ENCODE assay signal across 8 cellular contexts in the genomic region with DNA sequence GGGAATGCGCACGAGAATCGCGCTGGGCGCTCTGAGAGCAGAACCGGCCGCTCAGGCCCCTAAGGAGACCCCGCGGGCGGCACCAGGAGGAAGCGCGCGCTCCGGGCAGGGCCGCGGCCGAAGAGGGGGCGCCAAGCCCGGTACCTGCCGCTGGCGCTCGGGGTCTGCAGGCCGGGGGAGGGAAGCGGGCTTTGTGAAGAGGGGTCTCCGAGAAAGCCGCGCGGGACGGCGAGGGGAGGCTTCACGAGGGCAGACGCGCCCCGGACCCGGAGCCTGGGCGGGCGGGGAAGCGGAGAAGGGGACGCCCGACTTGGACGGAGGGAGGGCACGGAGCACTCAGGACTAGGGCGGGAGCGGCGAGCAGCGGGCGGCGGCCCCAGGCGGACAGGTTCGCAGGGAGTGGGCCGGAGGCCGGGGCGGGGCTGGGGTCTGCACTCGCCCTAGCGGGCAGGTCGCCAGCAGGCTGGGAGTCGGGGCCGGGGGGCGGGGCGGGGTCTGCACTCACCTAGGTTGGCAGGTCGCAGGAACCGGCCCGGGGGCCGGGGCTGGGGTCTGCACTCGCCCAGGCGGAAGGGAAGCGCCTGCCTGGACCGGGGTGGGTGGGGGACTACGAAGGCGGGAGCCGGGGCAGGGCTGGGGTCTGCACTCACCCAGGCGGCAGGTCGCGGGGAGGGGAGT. TPM values are rescaled to one million over a fixed set of nuclear protein-coding genes. Genes with fewer than 3 reads are reported as not detected.
DNase-seq lines count a peak whose midpoint lies in the region; ATAC-seq and TF ChIP-seq lines count a peak whose summit lies in the region.

No MANE protein-coding gene starts in this region.

- peak overlapping the region; percentile 72 to 88 for H3K9ac ChIP-seq in stomach smooth muscle (ENCODE audit: low read length in 2 of 2)

- peaks cover 5% of the 10 kb centered on the region; the same call in 1 of the 2 replicates for H4K20me1 ChIP-seq in PC-9 (ENCODE audit: insufficient read depth)

- H3F3A ChIP-seq in PC-9 (ENCODE audit: insufficient read depth, low read depth), result peaks cover 21% of the 10 kb centered on the region

- peaks cover 3% of the 10 kb centered on the region for H3K36me3 Mint-ChIP-seq in chondrocyte (ENCODE audit: low read depth)

- ATAC-seq in left lobe of liver (peak; percentile 26), GM21576 (IDR thresholded peaks at IDR 0.05; ENCODE audit: unreplicated experiment) (no peak)

- peak overlapping the region; percentile 70 for H3K27ac ChIP-seq in PC-9
- H3K27ac ChIP-seq in stomach smooth muscle (ENCODE audit: low read length), result peak overlapping the region; percentile 90

- peaks cover 38% of the 10 kb centered on the region for H3K4me1 Mint-ChIP-seq in chondrocyte (ENCODE audit: low read depth)

- H3K36me3 ChIP-seq in PC-9 (ENCODE audit: low read depth) (peaks cover 6% of the 10 kb centered on the region), stomach smooth muscle (ENCODE audit: control insufficient read depth in 2 of 2, insufficient read depth in 2 of 2, low read length in 2 of 2) (no peaks in the 10 kb centered on the region)

- peak overlapping the region; percentile 90 for H3K4me2 ChIP-seq in PC-9

- H3K79me2 ChIP-seq in PC-9 (ENCODE audit: low read depth), result peaks cover 55% of the 10 kb centered on the region

- peak; percentile 36 for DNase-seq in stimulated activated CD4-positive, alpha-beta T cell treated with anti-CD3 and anti-CD28 coated beads, Interleukin-4, amount 100 ng/mL, for 1 hour
- no peak for DNase-seq in stimulated activated CD4-positive, alpha-beta T cell treated with anti-CD3 and anti-CD28 coated beads, Interleukin-4, amount 100 ng/mL, for 4 hours
- DNase-seq in PC-9 (peak in 1 of 2 experiments; percentile 46), chondrocyte (ENCODE audit: low spot score) (no peak), left lobe of liver (ENCODE audit: low spot score) (peak; percentile 72), GM19238 (ENCODE audit: insufficient read length, low spot score) (no peak)

- intact Hi-C loops in PC-9 (cut with micrococcal nuclease; ENCODE audit: unreplicated experiment), result loop anchor here (1.0 kb wide), 6 partner anchors 10 to 149 kb away; partner anchors contain the start of genes DYNC2I1 and NCAPG2

- no peaks in the 10 kb centered on the region for H3K9me3 Mint-ChIP-seq in chondrocyte (ENCODE audit: low read depth)

- TF ChIP-seq CTCF in PC-9 (conservative IDR thresholded peaks at IDR 0.05) (no peak), chondrocyte (IDR thresholded peaks at IDR 0.05) (no peak)

- peak overlapping the region; percentile 96 for H3K27ac Mint-ChIP-seq in chondrocyte (ENCODE audit: unreplicated experiment)

- no peaks in the 10 kb centered on the region for H3K27me3 Mint-ChIP-seq in chondrocyte (ENCODE audit: low read depth)

- POLR2A ChIA-PET in PC-9 (lab: Charles Lee; ENCODE audit: unreplicated experiment), result interaction anchor here (0.5 to 0.8 kb wide), 5 partner anchors 26 to 45 kb away, joined by 3 to 7 read pairs (median 7); no protein-coding TSS in a partner anchor

- CTCF ChIA-PET in PC-9 (lab: Charles Lee), result no interaction called here

- H3K4me3 Mint-ChIP-seq in chondrocyte (ENCODE audit: unreplicated experiment), result peak overlapping the region; percentile 87

- H3K4me1 ChIP-seq in PC-9 (replicated peaks; ENCODE audit: insufficient read depth), result peaks cover 44% of the 10 kb centered on the region
- H3K4me1 ChIP-seq in stomach smooth muscle (ENCODE audit: control insufficient read depth, insufficient read depth, low read length), result peaks cover 5% of the 10 kb centered on the region

- no peaks in the 10 kb centered on the region for H3K9me2 ChIP-seq in PC-9 (ENCODE audit: insufficient read depth)

- no TSS peak for BruUV-seq in PC-9 (replicated peaks; lab: Mats Ljungman, UMichigan)

- peak overlapping the region; percentile 49 for H2AFZ ChIP-seq in PC-9

- H3K27me3 ChIP-seq in PC-9 (ENCODE audit: insufficient read depth, low read depth) (no peaks in the 10 kb centered on the region), stomach smooth muscle (ENCODE audit: control insufficient read depth in 1 of 2, insufficient read depth in 2 of 2, low read length in 2 of 2) (no peaks in the 10 kb centered on the region)

- peak overlapping the region; percentile 84 for H3K4me3 ChIP-seq in PC-9
- peak overlapping the region; percentile 62 to 86 for H3K4me3 ChIP-seq in stomach smooth muscle (ENCODE audit: low read length in 2 of 2)

- H3K9me3 ChIP-seq in PC-9 (ENCODE audit: insufficient read depth, low read depth) (no peaks in the 10 kb centered on the region), stomach smooth muscle (ENCODE audit: control insufficient read depth in 2 of 2, low read length in 2 of 2) (no peaks in the 10 kb centered on the region)

RNA-seq across cellular contexts. Expression of gene ESYT2, which starts 0.8 kb away (rescaled TPM):
- total RNA-seq in PC-9 (2021) (124 and 162 TPM in 2 replicates), chondrocyte (87.4 to 108 TPM (median 104 TPM) in 3 replicates), left lobe of liver (19.6 TPM)

RNA-seq across cellular contexts. Expression of gene DYNC2I1, which starts 27.9 kb away (rescaled TPM):
- total RNA-seq in PC-9 (2021) (34.8 and 35.4 TPM in 2 replicates), chondrocyte (17.6 to 25.4 TPM (median 18.9 TPM) in 3 replicates), left lobe of liver (6.7 TPM)

Comparison
In these comparisons a context has a peak if more than half of its experiments do, and no peak if none do; other contexts are left out.
1. DNase-seq: peak in stimulated activated CD4-positive, alpha-beta T cell treated with anti-CD3 and anti-CD28 coated beads, Interleukin-4, amount 100 ng/mL, for 1 hour (single experiment) and left lobe of liver (single experiment); none in stimulated activated CD4-positive, alpha-beta T cell treated with anti-CD3 and anti-CD28 coated beads, Interleukin-4, amount 100 ng/mL, for 4 hours (0 of 2), chondrocyte (single experiment) and GM19238 (single experiment).